Comparison of ENCODE assay signal across 8 cellular contexts in genomic region chr20:58388882-58389323, GRCh38. TPM values are rescaled to one million over a fixed set of nuclear protein-coding genes. Genes with fewer than 3 reads are reported as not detected.
A peak's percentile ranks its signal among the peaks of the same experiment; 100 is the strongest.
DNase-seq lines count a peak whose midpoint lies in the region; ATAC-seq, FAIRE-seq and TF ChIP-seq lines count a peak whose summit lies in the region.

A gene with protein sequence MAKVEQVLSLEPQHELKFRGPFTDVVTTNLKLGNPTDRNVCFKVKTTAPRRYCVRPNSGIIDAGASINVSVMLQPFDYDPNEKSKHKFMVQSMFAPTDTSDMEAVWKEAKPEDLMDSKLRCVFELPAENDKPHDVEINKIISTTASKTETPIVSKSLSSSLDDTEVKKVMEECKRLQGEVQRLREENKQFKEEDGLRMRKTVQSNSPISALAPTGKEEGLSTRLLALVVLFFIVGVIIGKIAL (plus strand): TSS chr20:58389229. CDS start chr20:58389460, 231 bp downstream.

- H3K9me3 ChIP-seq in WERI-Rb-1 (ENCODE audit: severe bottlenecking) = no peaks in the 10 kb centered on the region
- H3K9me3 ChIP-seq in breast epithelium = no peaks in the 10 kb centered on the region
- no peaks in the 10 kb centered on the region for H3K9me3 ChIP-seq in small intestine (ENCODE audit: control insufficient read depth, low read depth)

- TF ChIP-seq POLR2A in breast epithelium (IDR thresholded peaks at IDR 0.05) = no peak

- H3K27me3 ChIP-seq in WERI-Rb-1 (ENCODE audit: insufficient read depth, low read depth, severe bottlenecking) (no peaks in the 10 kb centered on the region), breast epithelium (no peaks in the 10 kb centered on the region), small intestine (ENCODE audit: control insufficient read depth in 2 of 2, insufficient read depth in 2 of 2, low read length in 2 of 2) (no peaks in the 10 kb centered on the region)

- H3K4me1 ChIP-seq in breast epithelium (peaks cover 0 to 10% of the 10 kb centered on the region in 2 donors), small intestine (ENCODE audit: control insufficient read depth in 2 of 2, insufficient read depth in 1 of 2, low read depth in 1 of 2, low read length in 1 of 2) (peaks cover 10 to 17% of the 10 kb centered on the region in 2 donors)

- TF ChIP-seq CTCF in AG04449 (IDR thresholded peaks at IDR 0.05; ENCODE audit: insufficient read depth, low read length, missing control alignments) (no peak), WERI-Rb-1 (IDR thresholded peaks at IDR 0.05; ENCODE audit: low read depth, low read length) (no peak), breast epithelium (IDR thresholded peaks at IDR 0.05) (no peak)

- peak within 1 kb of the TSS; percentile 97 for H3K4me3 ChIP-seq in AG04449 (ENCODE audit: low read depth, low read length)
- peak within 1 kb of the TSS; percentile 91 for H3K4me3 ChIP-seq in WERI-Rb-1 (ENCODE audit: low read depth, low read length)
- H3K4me3 ChIP-seq in breast epithelium = peak within 1 kb of the TSS; percentile 79 to 86 (median 85)
- H3K4me3 ChIP-seq in small intestine (ENCODE audit: low read depth in 1 of 2, low read length in 2 of 2) = peak within 1 kb of the TSS; percentile 71 to 89

- peak; percentile 85 for ATAC-seq in GM18873 (IDR thresholded peaks at IDR 0.05; ENCODE audit: low FRiP score, unreplicated experiment)
- peak; percentile 93 for ATAC-seq in HG03135 (IDR thresholded peaks at IDR 0.05; ENCODE audit: unreplicated experiment)

- peak within 1 kb of the TSS; percentile 89 for H3K27ac ChIP-seq in WERI-Rb-1
- peak within 1 kb of the TSS; percentile 92 to 95 for H3K27ac ChIP-seq in breast epithelium
- peak within 1 kb of the TSS; percentile 94 to 99 for H3K27ac ChIP-seq in small intestine (ENCODE audit: low read depth in 1 of 2, low read length in 1 of 2)

- no peak for FAIRE-seq in small intestine (lab: Jason Lieb, UNC)

- 1% methylated on average over 34 to 51 of the region's 51 CpGs for WGBS in small intestine, 3 donors

- intact Hi-C loops in breast epithelium (cut with DNase I; ENCODE audit: low total_unique reads) = no loop called here

- peak; percentile 61 for DNase-seq in AG04449 (ENCODE audit: low read depth, low spot score)
- DNase-seq in NCI-H2196 (lab: John Stamatoyannopoulos, UW; ENCODE audit: unreplicated experiment) = peak; percentile 97
- DNase-seq in WERI-Rb-1 = peak; percentile 92
- DNase-seq in breast epithelium (ENCODE audit: low spot score in 2 of 2) = peak; percentile 90 to 93
- DNase-seq in iPS-NIHi11 (ENCODE audit: low spot score) = peak; percentile 97
- DNase-seq in small intestine = peak; percentile 96

- H3K36me3 ChIP-seq in WERI-Rb-1 (peaks cover 33% of the 10 kb centered on the region), breast epithelium (no peaks in the 10 kb centered on the region), small intestine (ENCODE audit: control insufficient read depth in 2 of 2, insufficient read depth in 2 of 2, low read length in 2 of 2) (no peaks in the 10 kb centered on the region)

- POLR2A ChIA-PET in AG04449 (lab: Yijun Ruan, JAX) = interaction anchor here (0.6 to 1.0 kb wide), 6 partner anchors 11 to 640 kb away, joined by 3 to 4 read pairs (median 3); partner anchors contain the start of gene STX16

- CTCF ChIA-PET in AG04449 (lab: Yijun Ruan, JAX) = interaction anchor here (0.7 to 1.1 kb wide), 3 partner anchors 18 to 262 kb away, joined by 3 to 4 read pairs (median 3); partner anchors contain the start of gene STX16

RNA-seq across cellular contexts. Expression of the gene that starts here (rescaled TPM):
- total RNA-seq in breast epithelium = 10 to 100 TPM; 18.6 to 18.9 (median 18.7) TPM
- 10 to 100 TPM; 36.5 to 38.5 (median 37.1) TPM for polyA plus RNA-seq in small intestine

Comparison
In these comparisons a context has a peak if more than half of its experiments do, and no peak if none do; other contexts are left out.
1. Peak in every context shown above with its lines: DNase-seq, ATAC-seq, H3K4me3 ChIP-seq and H3K27ac ChIP-seq.